In the genomic region with DNA sequence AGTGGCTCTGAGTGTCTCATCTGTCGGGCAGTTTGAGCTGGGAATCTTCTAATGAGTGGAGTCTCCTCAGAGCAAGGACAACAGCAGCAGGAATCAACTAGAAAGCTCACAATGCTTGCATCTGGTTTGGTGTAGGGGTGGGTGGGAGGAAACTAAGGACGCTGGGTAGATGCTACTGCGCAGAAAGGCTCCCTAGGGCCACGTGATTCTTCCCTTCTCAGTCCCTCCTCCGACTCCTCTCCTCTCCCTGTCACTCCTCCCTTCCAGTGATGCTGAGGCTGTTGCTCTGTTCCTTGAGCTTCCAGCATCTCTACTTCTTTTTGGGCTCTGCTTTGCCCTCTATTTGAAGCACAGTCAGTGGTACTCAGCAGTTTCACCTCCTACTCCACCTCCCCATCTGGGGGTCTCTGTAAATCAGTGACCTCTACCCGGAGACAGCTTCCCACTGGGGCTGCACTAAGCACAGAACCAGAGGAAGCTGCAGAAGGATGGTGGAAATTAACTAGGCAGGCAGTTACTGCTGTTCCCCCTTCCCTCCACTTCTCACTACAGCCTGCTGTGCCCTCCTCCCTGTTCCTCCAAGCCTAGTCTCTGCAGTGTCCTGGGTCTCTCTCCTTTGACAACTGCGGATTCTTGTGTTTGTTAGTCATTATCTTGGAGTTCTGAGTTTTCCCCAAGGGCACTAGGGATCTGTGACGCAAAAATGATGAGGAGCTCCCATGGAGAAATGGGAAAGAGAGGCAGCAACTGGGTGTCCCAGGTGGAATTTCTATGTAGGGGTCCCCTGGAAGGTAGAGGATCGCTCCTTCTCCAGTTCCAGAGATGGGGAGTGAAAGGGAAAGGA, we compare ENCODE assay signal across 1 cellular context.
TF ChIP-seq lines count a peak whose summit lies in the region.

No MANE protein-coding gene starts in this region.

TF ChIP-seq in H1, 55 proteins besides CTCF, POLR2A, EP300 and RAD21:
- no peak for TF ChIP-seq TEAD4 (IDR thresholded peaks at IDR 0.05; ENCODE audit: low read depth, low read length)
- TF ChIP-seq, protein P1, sequence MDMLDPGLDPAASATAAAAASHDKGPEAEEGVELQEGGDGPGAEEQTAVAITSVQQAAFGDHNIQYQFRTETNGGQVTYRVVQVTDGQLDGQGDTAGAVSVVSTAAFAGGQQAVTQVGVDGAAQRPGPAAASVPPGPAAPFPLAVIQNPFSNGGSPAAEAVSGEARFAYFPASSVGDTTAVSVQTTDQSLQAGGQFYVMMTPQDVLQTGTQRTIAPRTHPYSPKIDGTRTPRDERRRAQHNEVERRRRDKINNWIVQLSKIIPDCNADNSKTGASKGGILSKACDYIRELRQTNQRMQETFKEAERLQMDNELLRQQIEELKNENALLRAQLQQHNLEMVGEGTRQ (IDR thresholded peaks at IDR 0.05; ENCODE audit: low read length) = peak; percentile 48; the same call in 1 of the 2 replicates
